ENCODE assay signal across 8 cellular contexts in genomic region chr11:75338516-75339218, GRCh38. TPM values are rescaled to one million over a fixed set of nuclear protein-coding genes. Genes with fewer than 3 reads are reported as not detected.
DNase-seq lines count a peak whose midpoint lies in the region; ATAC-seq and TF ChIP-seq lines count a peak whose summit lies in the region.

No MANE protein-coding gene starts in this region.

- no peaks in the 10 kb centered on the region for H3F3A ChIP-seq in PC-3 (ENCODE audit: low read length, unreplicated experiment)

- BruUV-seq in PC-3 (replicated peaks; lab: Mats Ljungman, UMichigan), result no TSS peak

- no peak for TF ChIP-seq POLR2A in ovary (IDR thresholded peaks at IDR 0.05)

- intact Hi-C loops in CD4-positive, alpha-beta T cell (cut with DNase I, micrococcal nuclease), result no loop called here
- intact Hi-C loops in ovary (cut with DNase I) (loop anchor here in 1 of 4 donors (1.0 kb wide), 1 partner anchor 29 kb away; no protein-coding TSS in a partner anchor), PC-3 (cut with micrococcal nuclease) (no loop called here)

- H3K36me3 ChIP-seq in esophagus (ENCODE audit: control insufficient read depth in 2 of 2, insufficient read depth in 2 of 2, low read length in 1 of 2) (no peaks in the 10 kb centered on the region), ovary (no peaks in the 10 kb centered on the region), PC-3 (ENCODE audit: low read depth, low read length) (no peaks in the 10 kb centered on the region)

- no peaks in the 10 kb centered on the region for H3K9me3 Mint-ChIP-seq in CD4-positive, alpha-beta T cell

- H3K27ac Mint-ChIP-seq in CD4-positive, alpha-beta T cell, result peak overlapping the region; percentile 88

- TF ChIP-seq EP300 in ovary (IDR thresholded peaks at IDR 0.05), result no peak

- CTCF ChIA-PET in CD4-positive, alpha-beta T cell (lab: Charles Lee), result no interaction called here
- CTCF ChIA-PET in PC-3 (lab: Charles Lee), result no interaction called here

- H2AFZ ChIP-seq in PC-3 (ENCODE audit: low read length), result no peak overlapping the region

- no peak for DNase-seq in CD4-positive, alpha-beta T cell
- DNase-seq in NCI-H526 (lab: John Stamatoyannopoulos, UW) (peak; percentile 23 to 58), ovary (peak in 1 of 5 donors; percentile 42), cerebellum (ENCODE audit: low spot score) (no peak), PC-3 (no peak)

- 46 to 48% methylated on average over 8 of the region's 8 CpGs for WGBS in esophagus, 2 donors
- WGBS in ovary, 3 donors, result 32 to 38% (median 33%) methylated on average over 8 of the region's 8 CpGs

- peaks cover 95% of the 10 kb centered on the region for H3K4me1 Mint-ChIP-seq in CD4-positive, alpha-beta T cell (ENCODE audit: low read depth)

- H4K20me1 ChIP-seq in PC-3 (ENCODE audit: low read length), result no peaks in the 10 kb centered on the region

- no peaks in the 10 kb centered on the region for H3K27me3 ChIP-seq in CD4-positive, alpha-beta T cell (ENCODE audit: control insufficient read depth, insufficient read depth, low read length)
- no peaks in the 10 kb centered on the region for H3K27me3 ChIP-seq in esophagus (ENCODE audit: control insufficient read depth in 1 of 2, insufficient read depth in 2 of 2, low read length in 2 of 2)
- H3K27me3 ChIP-seq in ovary, result no peaks in the 10 kb centered on the region
- no peaks in the 10 kb centered on the region for H3K27me3 ChIP-seq in PC-3 (ENCODE audit: low read length)

- H3K9me3 ChIP-seq in CD4-positive, alpha-beta T cell (ENCODE audit: control insufficient read depth, low read length), result no peaks in the 10 kb centered on the region
- H3K9me3 ChIP-seq in esophagus (ENCODE audit: control insufficient read depth in 2 of 2, insufficient read depth in 1 of 2, low read depth in 1 of 2, low read length in 1 of 2) (no peaks in the 10 kb centered on the region), ovary (no peaks in the 10 kb centered on the region), PC-3 (ENCODE audit: low read length) (no peaks in the 10 kb centered on the region)

- POLR2A ChIA-PET in CD4-positive, alpha-beta T cell (lab: Charles Lee), result interaction anchor here (2.4 to 7.9 kb wide), 4 partner anchors 8 to 63 kb away, joined by 9 to 77 read pairs (median 33); partner anchors contain the start of gene ARRB1
- POLR2A ChIA-PET in PC-3 (lab: Charles Lee; ENCODE audit: unreplicated experiment), result no interaction called here

- peak overlapping the region; percentile 58 for H3K27ac ChIP-seq in CD4-positive, alpha-beta T cell (ENCODE audit: low read depth, low read length)
- H3K27ac ChIP-seq in esophagus (ENCODE audit: low read depth in 2 of 2, low read length in 1 of 2) (peak overlapping the region; percentile 67 to 87), ovary (peak overlapping the region; percentile 26 to 72), PC-3 (ENCODE audit: low read length) (no peak overlapping the region)

- H3K36me3 Mint-ChIP-seq in CD4-positive, alpha-beta T cell (ENCODE audit: low read depth), result no peaks in the 10 kb centered on the region

- H3K4me3 ChIP-seq in esophagus (ENCODE audit: low read depth in 1 of 2, low read length in 2 of 2) (no peak overlapping the region), ovary (no peak overlapping the region), PC-3 (ENCODE audit: low read length) (no peak overlapping the region)

- no peak overlapping the region for H3K9ac ChIP-seq in PC-3 (ENCODE audit: low read length)

- no peaks in the 10 kb centered on the region for H3K9me2 ChIP-seq in PC-3 (replicated peaks; ENCODE audit: low read length)

- no peak for ATAC-seq in CD4-positive, alpha-beta T cell (ENCODE audit: poor library complexity)
- no peak for ATAC-seq in GM21515 (IDR thresholded peaks at IDR 0.05; ENCODE audit: unreplicated experiment)
- no peak for ATAC-seq in HG02840 (IDR thresholded peaks at IDR 0.05; ENCODE audit: low FRiP score, unreplicated experiment)
- no peak for ATAC-seq in PC-3

- no peak for TF ChIP-seq CTCF in CD4-positive, alpha-beta T cell (IDR thresholded peaks at IDR 0.05)
- TF ChIP-seq CTCF in ovary (IDR thresholded peaks at IDR 0.05) (no peak), PC-3 (conservative IDR thresholded peaks at IDR 0.05; ENCODE audit: low read depth, low read length) (no peak)

- H3K79me2 ChIP-seq in PC-3 (ENCODE audit: low read length), result no peaks in the 10 kb centered on the region

- H3K4me1 ChIP-seq in esophagus (ENCODE audit: control insufficient read depth in 2 of 2, insufficient read depth in 2 of 2, low read length in 1 of 2) (peaks cover 19 to 55% of the 10 kb centered on the region in 2 donors), ovary (ENCODE audit: insufficient read depth) (peaks cover 49% of the 10 kb centered on the region), PC-3 (ENCODE audit: insufficient read depth, low read length) (peaks cover 21% of the 10 kb centered on the region)

- no peaks in the 10 kb centered on the region for H3K27me3 Mint-ChIP-seq in CD4-positive, alpha-beta T cell

- H3K4me3 Mint-ChIP-seq in CD4-positive, alpha-beta T cell, result peak overlapping the region; percentile 68

- no peak overlapping the region for H3K4me2 ChIP-seq in PC-3 (ENCODE audit: low read length)

RNA-seq across cellular contexts. Expression of gene ARRB1, which starts 12.8 kb away (rescaled TPM):
- 10 to 100 TPM; 26.7 to 27.8 TPM for total RNA-seq in CD4-positive, alpha-beta T cell
- 1 to 10 TPM; 4.9 to 5.0 TPM for polyA plus RNA-seq in esophagus
- total RNA-seq in ovary, result 10 to 100 TPM; 16.5 to 68.0 (median 30.6) TPM
- polyA plus RNA-seq in ovary, result 10 to 100 TPM; 15.2 to 27.2 TPM
- total RNA-seq in cerebellum, result 48.4 TPM
- 15.7 and 19.1 TPM in 2 replicates for total RNA-seq in PC-3 (2014; rRNA removed)

Comparison
In these comparisons a context has a peak if more than half of its experiments do, and no peak if none do; other contexts are left out.
1. DNase-seq: peak in NCI-H526 (2 of 2); none in CD4-positive, alpha-beta T cell (0 of 10), cerebellum (single experiment) and PC-3 (single experiment).